ENCODE assay signal across 8 cellular contexts in the genomic region with DNA sequence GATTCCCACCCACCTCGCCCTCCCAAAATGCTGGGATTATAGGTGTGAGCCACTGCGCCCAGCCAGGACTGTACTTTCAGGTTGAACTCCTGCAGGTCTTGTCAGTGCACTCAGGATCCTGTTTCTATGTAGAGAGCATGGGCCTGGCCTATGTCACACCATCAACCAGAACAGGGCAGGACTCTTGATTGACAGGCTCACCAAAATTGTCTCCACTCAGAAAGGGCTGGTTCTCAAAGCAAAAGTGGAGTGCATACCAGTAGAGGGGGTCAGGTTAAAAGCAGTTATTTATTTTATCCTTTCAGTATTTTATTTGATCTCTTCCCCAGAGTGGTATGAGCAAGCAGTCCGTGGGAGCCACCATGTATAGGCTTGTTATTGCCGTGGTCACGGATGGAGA. TPM values are rescaled to one million over a fixed set of nuclear protein-coding genes. Genes with fewer than 3 reads are reported as not detected.
"Had no signal": no experiment of that assay in that cellular context is flagged by ENCODE, and none has a peak within 500 bp of the region (broad histone marks: within the 10 kb centered on the region; RNA-seq: fewer than 3 reads in every experiment).

No MANE protein-coding gene starts in this region.

- H3K27ac Mint-ChIP-seq: H9 had no signal

- H3K4me3 ChIP-seq: GM23248 had no signal

- H2AFZ ChIP-seq: GM23248 had no signal

- DNase-seq: GM23248, H9, HCEC 1CT, IMR-90, KBM-7 had no signal

- H3K4me3 Mint-ChIP-seq: H9 had no signal

- H3K27ac ChIP-seq: GM23248, KMS-11 had no signal

- H3K9me3 Mint-ChIP-seq: H9 had no signal

- H3K4me2 ChIP-seq: KMS-11 had no signal

- H3K9ac ChIP-seq: GM23248, KMS-11 had no signal

RNA-seq across cellular contexts. Expression of a gene that starts 27.4 kb away (rescaled TPM):
- total RNA-seq: GM23248, H1, H9, HT-29, IMR-90 had no signal
- polyA plus RNA-seq: GM23248 had no signal
